ENCODE assay signal across 8 cellular contexts in the genomic region with DNA sequence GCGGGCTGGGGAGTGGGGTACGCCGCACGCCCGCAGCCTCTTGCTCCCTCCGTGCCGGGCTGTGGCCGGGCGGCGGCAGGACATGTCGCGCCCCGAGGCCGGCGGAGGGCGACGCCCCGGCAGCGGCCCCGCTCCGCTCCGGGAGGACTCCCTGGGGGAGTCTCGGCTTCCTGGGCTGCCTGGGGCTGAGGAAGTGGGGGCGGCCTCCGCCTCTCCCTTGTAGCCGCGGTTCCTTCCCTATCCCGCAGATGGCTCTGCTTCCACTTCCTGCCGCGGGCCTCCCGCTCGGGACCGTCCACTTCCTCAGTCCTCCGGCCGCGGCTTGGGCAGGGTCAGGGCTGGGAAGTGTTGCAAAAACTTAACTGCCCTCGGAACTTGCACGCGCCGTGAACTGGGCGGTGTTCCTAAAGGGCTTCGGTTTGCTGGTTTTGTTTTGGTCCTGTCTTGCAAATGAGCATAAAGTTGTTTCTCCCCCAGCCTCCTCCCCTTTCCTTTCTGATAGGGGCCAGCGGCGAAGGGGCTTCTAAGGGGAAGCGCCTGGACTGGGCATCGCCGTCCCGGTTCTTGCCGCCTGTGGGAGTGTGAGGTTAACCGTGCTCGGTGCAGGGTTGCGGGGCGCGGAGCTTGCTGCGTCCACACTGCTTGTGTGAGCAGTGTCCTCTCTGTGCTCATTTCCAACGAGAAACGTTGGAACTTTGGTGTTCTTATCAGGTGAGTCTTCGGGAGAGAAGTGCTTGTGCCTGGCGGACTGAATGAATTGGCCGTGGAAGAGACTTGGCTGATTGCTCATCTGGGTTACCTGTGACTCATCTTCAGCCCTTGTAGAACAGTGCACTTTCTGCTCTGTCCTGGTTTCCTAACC. TPM values are rescaled to one million over a fixed set of nuclear protein-coding genes. Genes with fewer than 3 reads are reported as not detected.
DNase-seq lines count a peak whose midpoint lies in the region; ATAC-seq and TF ChIP-seq lines count a peak whose summit lies in the region.

No MANE protein-coding gene starts in this region.

- peaks cover 9% of the 10 kb centered on the region for H4K20me1 ChIP-seq in neural progenitor cell (ENCODE audit: low read depth)

- no peak for TF ChIP-seq POLR2A in vagina (IDR thresholded peaks at IDR 0.05)

- H3K9ac ChIP-seq in neural progenitor cell: no peak overlapping the region

- H3K9me3 Mint-ChIP-seq in activated naive CD8-positive, alpha-beta T cell treated with anti-CD3 and anti-CD28 coated beads, Interleukin-2, amount 10 ng/mL, durations not matched to agents 7 days and 5 days: peaks cover 1% of the 10 kb centered on the region
- peaks cover 7% of the 10 kb centered on the region for H3K9me3 Mint-ChIP-seq in neural progenitor cell

- H3K79me2 ChIP-seq in neural progenitor cell (ENCODE audit: low read depth): peaks cover 39% of the 10 kb centered on the region

- no peaks in the 10 kb centered on the region for H3K9me3 ChIP-seq in neural progenitor cell (ENCODE audit: low read depth)
- H3K9me3 ChIP-seq in vagina: no peaks in the 10 kb centered on the region

- peaks cover 16% of the 10 kb centered on the region for H3K27me3 Mint-ChIP-seq in activated naive CD8-positive, alpha-beta T cell treated with anti-CD3 and anti-CD28 coated beads, Interleukin-2, amount 10 ng/mL, durations not matched to agents 7 days and 5 days
- H3K27me3 Mint-ChIP-seq in neural progenitor cell (ENCODE audit: insufficient read depth, low read depth): peaks cover 20% of the 10 kb centered on the region

- H2AFZ ChIP-seq in neural progenitor cell (replicated peaks): peak overlapping the region; percentile 78

- TF ChIP-seq CTCF in neural progenitor cell (IDR thresholded peaks at IDR 0.05): peak; percentile 40
- no peak for TF ChIP-seq CTCF in vagina (IDR thresholded peaks at IDR 0.05)

- H3K4me1 ChIP-seq in neural progenitor cell (peaks cover 25% of the 10 kb centered on the region), vagina (peaks cover 60% of the 10 kb centered on the region)

- intact Hi-C loops in vagina (cut with DNase I): no loop called here

- H3K36me3 Mint-ChIP-seq in activated naive CD8-positive, alpha-beta T cell treated with anti-CD3 and anti-CD28 coated beads, Interleukin-2, amount 10 ng/mL, durations not matched to agents 7 days and 5 days: peaks cover 39% of the 10 kb centered on the region
- H3K36me3 Mint-ChIP-seq in neural progenitor cell: peaks cover 15% of the 10 kb centered on the region

- H3K27me3 ChIP-seq in neural progenitor cell (peaks cover 32% of the 10 kb centered on the region), vagina (no peaks in the 10 kb centered on the region)

- H3K36me3 ChIP-seq in neural progenitor cell (no peaks in the 10 kb centered on the region), vagina (no peaks in the 10 kb centered on the region)

- ATAC-seq in GM19328 (IDR thresholded peaks at IDR 0.05; ENCODE audit: unreplicated experiment) (peak; percentile 31), HG03342 (IDR thresholded peaks at IDR 0.05; ENCODE audit: unreplicated experiment) (peak; percentile 25)
- peak; percentile 41 for ATAC-seq in activated naive CD8-positive, alpha-beta T cell treated with anti-CD3 and anti-CD28 coated beads, Interleukin-2, amount 10 ng/mL, durations not matched to agents 7 days and 5 days (ENCODE audit: low read depth)

- H3F3A ChIP-seq in neural progenitor cell (ENCODE audit: low read depth): peaks cover 15% of the 10 kb centered on the region

- peak overlapping the region; percentile 95 for H3K4me2 ChIP-seq in neural progenitor cell

- H3K27ac Mint-ChIP-seq in activated naive CD8-positive, alpha-beta T cell treated with anti-CD3 and anti-CD28 coated beads, Interleukin-2, amount 10 ng/mL, durations not matched to agents 7 days and 5 days: peak overlapping the region; percentile 81
- H3K27ac Mint-ChIP-seq in neural progenitor cell: peak overlapping the region; percentile 22

- POLR2A ChIA-PET in activated naive CD8-positive, alpha-beta T cell treated with anti-CD3 and anti-CD28 coated beads, Interleukin-2, amount 10 ng/mL, durations not matched to agents 7 days and 5 days (lab: Charles Lee): interaction anchor here (0.6 to 4.5 kb wide), 11 partner anchors 9 to 492 kb away, joined by 3 to 44 read pairs (median 4); no protein-coding TSS in a partner anchor

- H3K4me3 ChIP-seq in neural progenitor cell (peak overlapping the region; percentile 65), vagina (peak overlapping the region; percentile 75 to 99)

- peak overlapping the region; percentile 90 for H3K4me3 Mint-ChIP-seq in activated naive CD8-positive, alpha-beta T cell treated with anti-CD3 and anti-CD28 coated beads, Interleukin-2, amount 10 ng/mL, durations not matched to agents 7 days and 5 days
- peak overlapping the region; percentile 93 for H3K4me3 Mint-ChIP-seq in neural progenitor cell

- H3K4me1 Mint-ChIP-seq in activated naive CD8-positive, alpha-beta T cell treated with anti-CD3 and anti-CD28 coated beads, Interleukin-2, amount 10 ng/mL, durations not matched to agents 7 days and 5 days: peaks cover 48% of the 10 kb centered on the region
- H3K4me1 Mint-ChIP-seq in neural progenitor cell: peaks cover 23% of the 10 kb centered on the region

- peak overlapping the region; percentile 55 for H3K27ac ChIP-seq in neural progenitor cell
- peak overlapping the region; percentile 86 for H3K27ac ChIP-seq in vagina

- DNase-seq in DMS 273 treated with DMSO at 0.1 percent for 48 hours (lab: John Stamatoyannopoulos, UW) (peak; percentile 16), globus pallidus (ENCODE audit: low spot score) (peak; percentile 87), neural progenitor cell (ENCODE audit: low spot score) (peak; percentile 86), vagina (ENCODE audit: extremely low spot score in 2 of 2) (peak in 1 of 2 donors; percentile 93)
- DNase-seq in activated naive CD8-positive, alpha-beta T cell treated with anti-CD3 and anti-CD28 coated beads, Interleukin-2, amount 10 ng/mL, durations not matched to agents 7 days and 5 days: no peak

TF ChIP-seq in PFSK-1, 5 proteins besides CTCF, POLR2A, EP300 and RAD21:
- TF ChIP-seq, protein P1, sequence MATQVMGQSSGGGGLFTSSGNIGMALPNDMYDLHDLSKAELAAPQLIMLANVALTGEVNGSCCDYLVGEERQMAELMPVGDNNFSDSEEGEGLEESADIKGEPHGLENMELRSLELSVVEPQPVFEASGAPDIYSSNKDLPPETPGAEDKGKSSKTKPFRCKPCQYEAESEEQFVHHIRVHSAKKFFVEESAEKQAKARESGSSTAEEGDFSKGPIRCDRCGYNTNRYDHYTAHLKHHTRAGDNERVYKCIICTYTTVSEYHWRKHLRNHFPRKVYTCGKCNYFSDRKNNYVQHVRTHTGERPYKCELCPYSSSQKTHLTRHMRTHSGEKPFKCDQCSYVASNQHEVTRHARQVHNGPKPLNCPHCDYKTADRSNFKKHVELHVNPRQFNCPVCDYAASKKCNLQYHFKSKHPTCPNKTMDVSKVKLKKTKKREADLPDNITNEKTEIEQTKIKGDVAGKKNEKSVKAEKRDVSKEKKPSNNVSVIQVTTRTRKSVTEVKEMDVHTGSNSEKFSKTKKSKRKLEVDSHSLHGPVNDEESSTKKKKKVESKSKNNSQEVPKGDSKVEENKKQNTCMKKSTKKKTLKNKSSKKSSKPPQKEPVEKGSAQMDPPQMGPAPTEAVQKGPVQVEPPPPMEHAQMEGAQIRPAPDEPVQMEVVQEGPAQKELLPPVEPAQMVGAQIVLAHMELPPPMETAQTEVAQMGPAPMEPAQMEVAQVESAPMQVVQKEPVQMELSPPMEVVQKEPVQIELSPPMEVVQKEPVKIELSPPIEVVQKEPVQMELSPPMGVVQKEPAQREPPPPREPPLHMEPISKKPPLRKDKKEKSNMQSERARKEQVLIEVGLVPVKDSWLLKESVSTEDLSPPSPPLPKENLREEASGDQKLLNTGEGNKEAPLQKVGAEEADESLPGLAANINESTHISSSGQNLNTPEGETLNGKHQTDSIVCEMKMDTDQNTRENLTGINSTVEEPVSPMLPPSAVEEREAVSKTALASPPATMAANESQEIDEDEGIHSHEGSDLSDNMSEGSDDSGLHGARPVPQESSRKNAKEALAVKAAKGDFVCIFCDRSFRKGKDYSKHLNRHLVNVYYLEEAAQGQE (IDR thresholded peaks at IDR 0.05; ENCODE audit: insufficient read depth in 1 of 2, low read depth in 2 of 2, low read length in 2 of 2): 0 out of 4 replicates have a peak, but pooled peaks of 1 of the 2 experiments have one; percentile 49
- TF ChIP-seq FOXP2 (optimal IDR thresholded peaks at IDR 0.05; ENCODE audit: borderline replicate concordance, extremely low read depth, extremely low read length, insufficient read depth): peak; percentile 41
- peak; percentile 57; the same call in 1 of the 2 replicates for TF ChIP-seq POLR2AphosphoS5 (IDR thresholded peaks at IDR 0.05; ENCODE audit: low read depth, low read length)
- peak; percentile 49; the same call in 1 of the 2 replicates for TF ChIP-seq TAF1 (IDR thresholded peaks at IDR 0.05; ENCODE audit: borderline replicate concordance, insufficient read depth, low read length)
- TF ChIP-seq SIN3A (IDR thresholded peaks at IDR 0.05; ENCODE audit: borderline replicate concordance, insufficient read depth, low read length): 0 out of 2 replicates have a peak, but pooled peaks have one; percentile 63

RNA-seq across cellular contexts. Expression of a gene that starts 0.6 kb away (rescaled TPM):
- 91.2 TPM for polyA plus RNA-seq in PFSK-1 (2012; ENCODE audit: insufficient read length, low read depth)
- total RNA-seq in activated naive CD8-positive, alpha-beta T cell treated with anti-CD3 and anti-CD28 coated beads, Interleukin-2, amount 10 ng/mL, durations not matched to agents 7 days and 5 days: 10 to 100 TPM; 45.7 to 50.4 TPM
- 55.3 and 79.8 TPM in 2 replicates for total RNA-seq in neural progenitor cell (ENCODE audit: low replicate concordance)
- 44.0 TPM for total RNA-seq in vagina

RNA-seq across cellular contexts. Expression of a gene that starts 30.1 kb away (rescaled TPM):
- polyA plus RNA-seq in PFSK-1 (2012; ENCODE audit: insufficient read length, low read depth): 18.8 TPM
- 10 to 100 TPM; 23.4 to 26.2 TPM for total RNA-seq in activated naive CD8-positive, alpha-beta T cell treated with anti-CD3 and anti-CD28 coated beads, Interleukin-2, amount 10 ng/mL, durations not matched to agents 7 days and 5 days
- total RNA-seq in neural progenitor cell (ENCODE audit: low replicate concordance): 11.1 and 15.3 TPM in 2 replicates
- 29.5 TPM for total RNA-seq in vagina
